ENCODE assay signal across 1 cellular context in the genomic region with DNA sequence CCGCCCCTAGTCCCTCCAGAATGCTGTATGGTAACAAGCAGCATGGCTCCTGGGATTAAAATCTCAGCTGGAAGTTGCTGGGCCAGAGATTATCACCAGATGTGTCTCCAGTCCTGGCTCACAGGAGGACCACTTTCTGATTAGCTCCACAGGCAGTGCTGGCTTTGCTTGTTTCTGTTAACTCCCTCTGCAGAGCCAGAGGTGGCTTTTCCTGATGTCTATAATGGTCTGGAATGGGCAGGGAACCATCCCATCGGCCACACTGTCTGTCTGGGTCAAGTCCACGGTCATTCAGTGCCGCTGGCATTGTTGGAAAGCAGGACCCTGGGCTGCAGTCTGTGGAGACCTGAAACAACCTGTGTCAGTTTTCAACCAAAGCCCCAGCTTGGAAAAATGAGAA.
TF ChIP-seq lines count a peak whose summit lies in the region.

No MANE protein-coding gene starts in this region.

TF ChIP-seq in HCT116, 20 proteins besides CTCF, POLR2A, EP300 and RAD21 (continued from another document):
- no peak for TF ChIP-seq TCF7L2 (IDR thresholded peaks at IDR 0.05; ENCODE audit: borderline replicate concordance, extremely low read depth, insufficient read depth, insufficient read length)
- no peak for TF ChIP-seq POLR2AphosphoS5 (IDR thresholded peaks at IDR 0.05; ENCODE audit: low read depth, low read length)
- TF ChIP-seq ZNF274 (IDR thresholded peaks at IDR 0.05; ENCODE audit: low read depth, low read length): no peak
- TF ChIP-seq CBX3 (IDR thresholded peaks at IDR 0.05; ENCODE audit: low read depth): no peak
- no peak for TF ChIP-seq EGR1 (IDR thresholded peaks at IDR 0.05; ENCODE audit: low read depth)
- TF ChIP-seq JUND (IDR thresholded peaks at IDR 0.05): no peak
- TF ChIP-seq, protein P1, sequence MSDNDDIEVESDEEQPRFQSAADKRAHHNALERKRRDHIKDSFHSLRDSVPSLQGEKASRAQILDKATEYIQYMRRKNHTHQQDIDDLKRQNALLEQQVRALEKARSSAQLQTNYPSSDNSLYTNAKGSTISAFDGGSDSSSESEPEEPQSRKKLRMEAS (IDR thresholded peaks at IDR 0.05): no peak
- TF ChIP-seq, protein P2, sequence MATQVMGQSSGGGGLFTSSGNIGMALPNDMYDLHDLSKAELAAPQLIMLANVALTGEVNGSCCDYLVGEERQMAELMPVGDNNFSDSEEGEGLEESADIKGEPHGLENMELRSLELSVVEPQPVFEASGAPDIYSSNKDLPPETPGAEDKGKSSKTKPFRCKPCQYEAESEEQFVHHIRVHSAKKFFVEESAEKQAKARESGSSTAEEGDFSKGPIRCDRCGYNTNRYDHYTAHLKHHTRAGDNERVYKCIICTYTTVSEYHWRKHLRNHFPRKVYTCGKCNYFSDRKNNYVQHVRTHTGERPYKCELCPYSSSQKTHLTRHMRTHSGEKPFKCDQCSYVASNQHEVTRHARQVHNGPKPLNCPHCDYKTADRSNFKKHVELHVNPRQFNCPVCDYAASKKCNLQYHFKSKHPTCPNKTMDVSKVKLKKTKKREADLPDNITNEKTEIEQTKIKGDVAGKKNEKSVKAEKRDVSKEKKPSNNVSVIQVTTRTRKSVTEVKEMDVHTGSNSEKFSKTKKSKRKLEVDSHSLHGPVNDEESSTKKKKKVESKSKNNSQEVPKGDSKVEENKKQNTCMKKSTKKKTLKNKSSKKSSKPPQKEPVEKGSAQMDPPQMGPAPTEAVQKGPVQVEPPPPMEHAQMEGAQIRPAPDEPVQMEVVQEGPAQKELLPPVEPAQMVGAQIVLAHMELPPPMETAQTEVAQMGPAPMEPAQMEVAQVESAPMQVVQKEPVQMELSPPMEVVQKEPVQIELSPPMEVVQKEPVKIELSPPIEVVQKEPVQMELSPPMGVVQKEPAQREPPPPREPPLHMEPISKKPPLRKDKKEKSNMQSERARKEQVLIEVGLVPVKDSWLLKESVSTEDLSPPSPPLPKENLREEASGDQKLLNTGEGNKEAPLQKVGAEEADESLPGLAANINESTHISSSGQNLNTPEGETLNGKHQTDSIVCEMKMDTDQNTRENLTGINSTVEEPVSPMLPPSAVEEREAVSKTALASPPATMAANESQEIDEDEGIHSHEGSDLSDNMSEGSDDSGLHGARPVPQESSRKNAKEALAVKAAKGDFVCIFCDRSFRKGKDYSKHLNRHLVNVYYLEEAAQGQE (IDR thresholded peaks at IDR 0.05; ENCODE audit: low read depth): no peak
- TF ChIP-seq SRF (IDR thresholded peaks at IDR 0.05; ENCODE audit: low read depth): no peak
- no peak for TF ChIP-seq SIN3A (IDR thresholded peaks at IDR 0.05; ENCODE audit: low read depth)
- TF ChIP-seq ELF1 (IDR thresholded peaks at IDR 0.05; ENCODE audit: borderline replicate concordance, low read depth): no peak
- no peak for TF ChIP-seq EZH2phosphoT487 (IDR thresholded peaks at IDR 0.05; ENCODE audit: borderline replicate concordance)
TF ChIP-seq in HCT116: peak in this region for 0.
